1 cellular context compared by ENCODE assay signal in the genomic region with DNA sequence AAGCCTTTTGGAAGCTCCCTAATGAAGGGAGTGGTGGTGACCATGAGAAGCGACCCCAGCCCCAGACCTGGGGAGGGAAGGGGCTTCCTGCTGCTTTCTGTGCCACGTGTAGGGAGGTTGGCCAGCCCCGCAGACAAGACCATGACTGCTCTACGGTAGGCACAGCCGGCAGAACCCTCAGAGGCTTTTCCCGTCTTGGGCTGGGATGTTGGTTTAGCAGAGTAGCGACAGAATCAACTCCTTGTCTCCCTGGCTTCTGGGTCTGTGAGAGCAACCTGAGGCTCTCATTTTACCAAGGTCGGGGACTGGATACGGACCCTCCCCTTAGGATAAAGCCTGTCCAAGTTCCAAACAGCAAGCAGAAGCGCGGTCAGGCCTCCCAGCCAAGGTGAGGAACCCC.
TF ChIP-seq lines count a peak whose summit lies in the region.

No MANE protein-coding gene starts in this region.

TF ChIP-seq in H1, 55 proteins besides CTCF, POLR2A, EP300 and RAD21 (continued from another document):
- no peak for TF ChIP-seq KDM4A (IDR thresholded peaks at IDR 0.05; ENCODE audit: low read depth, low read length, severe bottlenecking)
- TF ChIP-seq POLR2AphosphoS5 (IDR thresholded peaks at IDR 0.05; ENCODE audit: low read depth, low read length): no peak
- no peak for TF ChIP-seq FOSL1 (IDR thresholded peaks at IDR 0.05; ENCODE audit: insufficient read depth, low read depth, low read length)
